Comparison of ENCODE assay signal across 8 cellular contexts in genomic region chr1:15620155-15620545, GRCh38. TPM values are rescaled to one million over a fixed set of nuclear protein-coding genes. Genes with fewer than 3 reads are reported as not detected.
A peak's percentile ranks its signal among the peaks of the same experiment; 100 is the strongest.
DNase-seq lines count a peak whose midpoint lies in the region; ATAC-seq and TF ChIP-seq lines count a peak whose summit lies in the region.

No MANE protein-coding gene starts in this region.

- H3K36me3 ChIP-seq in iPS-20b (ENCODE audit: insufficient read depth, low read depth, low read length) (peaks cover 6% of the 10 kb centered on the region; the same call in 1 of the 2 replicates), transverse colon (no peaks in the 10 kb centered on the region)

- no peak for DNase-seq in activated naive CD4-positive, alpha-beta T cell treated with anti-CD3 and anti-CD28 coated beads, Interleukin-2, amount 10 ng/mL, durations not matched to agents 7 days and 5 days
- DNase-seq in activated naive CD4-positive, alpha-beta T cell treated with anti-CD3 and anti-CD28 coated beads, Interleukin-2, amount 50 U/mL, for 72 hours (ENCODE audit: low spot score in 2 of 2) = no peak
- DNase-seq in activated CD4-positive, alpha-beta memory T cell treated with anti-CD3 and anti-CD28 coated beads, Interleukin-2, amount 10 ng/mL, durations not matched to agents 7 days and 5 days = no peak
- DNase-seq in transverse colon = no peak

- 20 to 23% methylated on average over 1 of the region's 1 CpG for WGBS in transverse colon (ENCODE audit: low coverage in 1 of 2), 2 donors

- H3K4me3 ChIP-seq in iPS-20b (ENCODE audit: low read length) (0 out of 2 replicates have a peak overlapping the region, but pooled peaks have one; percentile 23), transverse colon (no peak overlapping the region)

- no peaks in the 10 kb centered on the region for H3K27me3 Mint-ChIP-seq in activated naive CD4-positive, alpha-beta T cell treated with anti-CD3 and anti-CD28 coated beads, Interleukin-2, amount 10 ng/mL, durations not matched to agents 7 days and 5 days
- H3K27me3 Mint-ChIP-seq in activated CD4-positive, alpha-beta memory T cell treated with anti-CD3 and anti-CD28 coated beads, Interleukin-2, amount 10 ng/mL, durations not matched to agents 7 days and 5 days = no peaks in the 10 kb centered on the region

- no peaks in the 10 kb centered on the region for H3K9me3 ChIP-seq in iPS-20b (ENCODE audit: insufficient read depth, low read depth, low read length)
- no peaks in the 10 kb centered on the region for H3K9me3 ChIP-seq in transverse colon

- no peak for TF ChIP-seq EP300 in transverse colon (IDR thresholded peaks at IDR 0.05; ENCODE audit: low read depth)

- peaks cover 10% of the 10 kb centered on the region for H3K4me1 ChIP-seq in iPS-20b (ENCODE audit: insufficient read depth, low read length)
- H3K4me1 ChIP-seq in transverse colon = peaks cover 29 to 71% (median 40%) of the 10 kb centered on the region in 4 donors

- no peak overlapping the region; the same call in 1 of the 2 replicates for H3K9ac ChIP-seq in iPS-20b (ENCODE audit: low read depth, low read length)

- in situ Hi-C loops in transverse colon (cut with MboI; ENCODE audit: low pct_ligation_motif_present in 1 of 4, low pct_unique_long_range_greater_than_20kb in 1 of 4, low sequenced_read_pairs in 3 of 4) = no loop called here

- TF ChIP-seq CTCF in transverse colon (IDR thresholded peaks at IDR 0.05) = no peak

- peaks cover 70% of the 10 kb centered on the region for H3K4me1 Mint-ChIP-seq in activated naive CD4-positive, alpha-beta T cell treated with anti-CD3 and anti-CD28 coated beads, Interleukin-2, amount 10 ng/mL, durations not matched to agents 7 days and 5 days
- H3K4me1 Mint-ChIP-seq in activated CD4-positive, alpha-beta memory T cell treated with anti-CD3 and anti-CD28 coated beads, Interleukin-2, amount 10 ng/mL, durations not matched to agents 7 days and 5 days = peaks cover 57% of the 10 kb centered on the region

- CTCF ChIA-PET in activated naive CD4-positive, alpha-beta T cell treated with anti-CD3 and anti-CD28 coated beads, Interleukin-2, amount 10 ng/mL, durations not matched to agents 7 days and 5 days (lab: Charles Lee) = interaction anchor here (1.0 kb wide), 1 partner anchor 26 kb away, joined by 3 read pairs; no protein-coding TSS in a partner anchor
- CTCF ChIA-PET in activated CD4-positive, alpha-beta memory T cell treated with anti-CD3 and anti-CD28 coated beads, Interleukin-2, amount 10 ng/mL, durations not matched to agents 7 days and 5 days (lab: Charles Lee) = interaction anchor here (0.6 kb wide), 1 partner anchor 206 kb away, joined by 7 read pairs; no protein-coding TSS in a partner anchor

- H3K27ac ChIP-seq in iPS-20b (ENCODE audit: low read length) = no peak overlapping the region
- peak overlapping the region; percentile 92 to 100 (median 98) for H3K27ac ChIP-seq in transverse colon

- H3K27ac Mint-ChIP-seq in activated naive CD4-positive, alpha-beta T cell treated with anti-CD3 and anti-CD28 coated beads, Interleukin-2, amount 10 ng/mL, durations not matched to agents 7 days and 5 days = peak overlapping the region; percentile 69
- H3K27ac Mint-ChIP-seq in activated naive CD4-positive, alpha-beta T cell treated with anti-CD3 and anti-CD28 coated beads, Interleukin-2, amount 50 U/mL, for 72 hours = no peak overlapping the region
- peak overlapping the region; percentile 64 for H3K27ac Mint-ChIP-seq in activated CD4-positive, alpha-beta memory T cell treated with anti-CD3 and anti-CD28 coated beads, Interleukin-2, amount 10 ng/mL, durations not matched to agents 7 days and 5 days

- H3K27me3 ChIP-seq in iPS-20b (ENCODE audit: insufficient read depth, low read length) (no peaks in the 10 kb centered on the region), transverse colon (no peaks in the 10 kb centered on the region)

- peak overlapping the region; percentile 47 for H3K4me3 Mint-ChIP-seq in activated naive CD4-positive, alpha-beta T cell treated with anti-CD3 and anti-CD28 coated beads, Interleukin-2, amount 10 ng/mL, durations not matched to agents 7 days and 5 days
- no peak overlapping the region for H3K4me3 Mint-ChIP-seq in activated CD4-positive, alpha-beta memory T cell treated with anti-CD3 and anti-CD28 coated beads, Interleukin-2, amount 10 ng/mL, durations not matched to agents 7 days and 5 days

- H3K9me3 Mint-ChIP-seq in activated naive CD4-positive, alpha-beta T cell treated with anti-CD3 and anti-CD28 coated beads, Interleukin-2, amount 10 ng/mL, durations not matched to agents 7 days and 5 days = no peaks in the 10 kb centered on the region
- no peaks in the 10 kb centered on the region for H3K9me3 Mint-ChIP-seq in activated naive CD4-positive, alpha-beta T cell treated with anti-CD3 and anti-CD28 coated beads, Interleukin-2, amount 50 U/mL, for 72 hours
- no peaks in the 10 kb centered on the region for H3K9me3 Mint-ChIP-seq in activated CD4-positive, alpha-beta memory T cell treated with anti-CD3 and anti-CD28 coated beads, Interleukin-2, amount 10 ng/mL, durations not matched to agents 7 days and 5 days

- POLR2A ChIA-PET in activated CD4-positive, alpha-beta memory T cell treated with anti-CD3 and anti-CD28 coated beads, Interleukin-2, amount 10 ng/mL, durations not matched to agents 7 days and 5 days (lab: Charles Lee) = interaction anchor here (3.0 kb wide), 1 partner anchor 41 kb away, joined by 27 read pairs; no protein-coding TSS in a partner anchor

- peaks cover 18% of the 10 kb centered on the region for H3K36me3 Mint-ChIP-seq in activated naive CD4-positive, alpha-beta T cell treated with anti-CD3 and anti-CD28 coated beads, Interleukin-2, amount 10 ng/mL, durations not matched to agents 7 days and 5 days
- H3K36me3 Mint-ChIP-seq in activated naive CD4-positive, alpha-beta T cell treated with anti-CD3 and anti-CD28 coated beads, Interleukin-2, amount 50 U/mL, for 72 hours = peaks cover 8 to 19% of the 10 kb centered on the region in 2 donors
- H3K36me3 Mint-ChIP-seq in activated CD4-positive, alpha-beta memory T cell treated with anti-CD3 and anti-CD28 coated beads, Interleukin-2, amount 10 ng/mL, durations not matched to agents 7 days and 5 days (ENCODE audit: low read depth) = peaks cover 20% of the 10 kb centered on the region

- TF ChIP-seq POLR2A in transverse colon (IDR thresholded peaks at IDR 0.05) = no peak

- no peak for ATAC-seq in activated naive CD4-positive, alpha-beta T cell treated with anti-CD3 and anti-CD28 coated beads, Interleukin-2, amount 50 U/mL, for 72 hours
- ATAC-seq in HG03521 (IDR thresholded peaks at IDR 0.05; ENCODE audit: unreplicated experiment) (no peak), GM21447 (IDR thresholded peaks at IDR 0.05; ENCODE audit: unreplicated experiment) (no peak), HG02798 (IDR thresholded peaks at IDR 0.05; ENCODE audit: poor library complexity, unreplicated experiment) (no peak)

- intact Hi-C loops in transverse colon (cut with DNase I; ENCODE audit: low total_unique reads) = no loop called here

RNA-seq across cellular contexts. Expression of gene DDI2, which starts 2.9 kb away (rescaled TPM):
- 10 to 100 TPM; 23.9 to 32.2 TPM for total RNA-seq in activated naive CD4-positive, alpha-beta T cell treated with anti-CD3 and anti-CD28 coated beads, Interleukin-2, amount 50 U/mL, for 72 hours
- 10 to 100 TPM; 30.5 to 32.7 TPM for total RNA-seq in activated CD4-positive, alpha-beta memory T cell treated with anti-CD3 and anti-CD28 coated beads, Interleukin-2, amount 10 ng/mL, durations not matched to agents 7 days and 5 days
- 10 to 100 TPM; 28.1 to 95.4 (median 42.9) TPM for total RNA-seq in transverse colon

RNA-seq across cellular contexts. Expression of gene AGMAT, which starts 35.3 kb away (rescaled TPM):
- 10 to 100 TPM; 15.3 to 16.6 TPM for total RNA-seq in activated naive CD4-positive, alpha-beta T cell treated with anti-CD3 and anti-CD28 coated beads, Interleukin-2, amount 50 U/mL, for 72 hours
- total RNA-seq in activated CD4-positive, alpha-beta memory T cell treated with anti-CD3 and anti-CD28 coated beads, Interleukin-2, amount 10 ng/mL, durations not matched to agents 7 days and 5 days = 1 to 10 TPM; 7.9 to 8.4 TPM
- 10 to 100 TPM in 2 of 4 donors, 1 to 10 TPM in 2; 6.7 to 24.1 (median 13.7) TPM for total RNA-seq in transverse colon

Comparison
In these comparisons a context has a peak if more than half of its experiments do, and no peak if none do; other contexts are left out.
1. H3K27ac Mint-ChIP-seq: peak in activated naive CD4-positive, alpha-beta T cell treated with anti-CD3 and anti-CD28 coated beads, Interleukin-2, amount 10 ng/mL, durations not matched to agents 7 days and 5 days (single experiment) and activated CD4-positive, alpha-beta memory T cell treated with anti-CD3 and anti-CD28 coated beads, Interleukin-2, amount 10 ng/mL, durations not matched to agents 7 days and 5 days (single experiment); none in activated naive CD4-positive, alpha-beta T cell treated with anti-CD3 and anti-CD28 coated beads, Interleukin-2, amount 50 U/mL, for 72 hours (0 of 2).